Comparison of ENCODE assay signal across 10 cellular contexts in the genomic region with DNA sequence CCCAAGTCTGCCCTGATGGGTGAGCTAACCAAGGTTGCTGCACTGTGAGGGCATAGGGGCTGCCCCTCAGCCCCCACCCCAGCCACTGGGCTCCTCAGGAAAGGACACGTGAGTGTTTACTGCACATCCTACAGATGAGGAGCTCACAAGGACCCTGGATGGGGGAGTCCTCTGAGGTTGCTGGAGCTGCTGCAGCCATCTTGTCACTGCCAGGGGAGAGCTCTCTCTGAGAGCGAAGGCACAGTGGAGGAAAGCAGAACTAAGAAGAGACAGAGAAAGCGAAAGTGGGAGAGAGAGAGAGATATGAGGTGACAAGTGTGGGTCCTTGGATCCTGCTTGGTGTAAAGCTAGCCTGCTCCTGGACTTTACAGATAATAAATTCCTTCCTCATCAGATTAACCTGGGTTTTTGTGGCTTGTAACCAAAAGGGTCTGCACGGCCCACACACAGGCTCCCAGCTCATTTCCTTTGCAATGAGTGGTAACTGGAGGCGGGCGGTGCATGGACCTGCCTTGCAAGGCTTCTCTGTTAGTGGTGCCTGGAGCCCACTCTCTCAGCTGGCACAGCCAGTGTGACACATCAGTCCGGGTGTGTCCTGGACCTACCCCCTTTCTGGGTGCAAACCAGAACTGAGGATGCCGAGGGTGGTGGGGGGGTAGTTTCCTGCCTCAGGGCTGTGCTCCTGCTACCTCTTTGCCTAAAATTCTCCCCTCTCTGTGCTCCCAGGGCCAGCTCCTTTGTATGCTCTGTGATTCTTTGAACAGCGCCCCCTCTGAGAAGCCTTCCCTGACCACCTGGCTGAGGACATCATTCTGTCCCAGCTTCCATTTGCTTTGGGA. TPM values are rescaled to one million over a fixed set of nuclear protein-coding genes. Genes with fewer than 3 reads are reported as not detected.
A peak's percentile ranks its signal among the peaks of the same experiment; 100 is the strongest.
DNase-seq lines count a peak whose midpoint lies in the region; ATAC-seq, FAIRE-seq and TF ChIP-seq lines count a peak whose summit lies in the region.
"Had no signal": no experiment of that assay in that cellular context is flagged by ENCODE, and none has a peak within 500 bp of the region (broad histone marks: within the 10 kb centered on the region; RNA-seq: fewer than 3 reads in every experiment).

No MANE protein-coding gene starts in this region.

- peaks cover 2% of the 10 kb centered on the region for H3K9me3 ChIP-seq in GM12878 (replicated peaks; ENCODE audit: control insufficient read depth, insufficient read depth, low read length)

- CTCF ChIA-PET in GM12878 (lab: Yijun Ruan, JAX), result interaction anchor here (0.6 to 20.9 kb wide), 33 partner anchors 14 to 717 kb away, joined by 3 to 636 read pairs (median 7); a partner anchor contains a TSS

- H3K79me2 ChIP-seq in GM12878 (ENCODE audit: control insufficient read depth, insufficient read depth, low read length), result no peaks in the 10 kb centered on the region

- 22% methylated on average over 9 of the region's 9 CpGs for WGBS in GM12878 (ENCODE audit: insufficient coverage, insufficient replicate concordance, low lambda C conversion rate, missing lambda C conversion rate)

- ATAC-seq in GM18520 (IDR thresholded peaks at IDR 0.05; ENCODE audit: unreplicated experiment) (peak; percentile 70), HG02678 (IDR thresholded peaks at IDR 0.05; ENCODE audit: unreplicated experiment) (peak; percentile 75), GM12878 (peak; percentile 92)

- RAD21 ChIA-PET in GM12878 (lab: Charles Lee; ENCODE audit: unreplicated experiment), result interaction anchor here (0.6 to 29.0 kb wide), 19 partner anchors 13 to 642 kb away, joined by 3 to 578 read pairs (median 5); a partner anchor contains a TSS

- POLR2A ChIA-PET in GM12878 (lab: Charles Lee), result interaction anchor here (0.6 to 2.9 kb wide), 9 partner anchors 14 to 85 kb away, joined by 3 to 22 read pairs (median 7); a partner anchor contains a TSS

- BruUV-seq in GM12878 (replicated peaks; lab: Mats Ljungman, UMichigan), result no TSS peak

- TF ChIP-seq RAD21 in GM12878 (IDR thresholded peaks at IDR 0.05; ENCODE audit: insufficient read depth, low read depth, low read length), result no peak

- TF ChIP-seq CTCF in GM12878 (IDR thresholded peaks at IDR 0.05 in 2 of 3, conservative IDR thresholded peaks at IDR 0.05 in 1 of 3; ENCODE audit: control insufficient read depth in 2 of 3, extremely low read depth in 1 of 3, insufficient read depth in 1 of 3, low read depth in 3 of 3, low read length in 3 of 3), result no peak

- H3K36me3 ChIP-seq in GM12878 (ENCODE audit: control insufficient read depth in 2 of 2, insufficient read depth in 2 of 2, low read length in 1 of 2), result no peaks in the 10 kb centered on the region

- peak overlapping the region; percentile 75 for H2AFZ ChIP-seq in GM12878 (ENCODE audit: control insufficient read depth, low read depth, low read length)

- peak overlapping the region; percentile 85 for H3K4me2 ChIP-seq in GM12878 (ENCODE audit: control insufficient read depth, insufficient read depth)

- H3K4me3 ChIP-seq in GM12878, result peak overlapping the region; percentile 19; the same call in 1 of the 2 replicates

- no peaks in the 10 kb centered on the region for H4K20me1 ChIP-seq in GM12878 (ENCODE audit: control insufficient read depth, insufficient read depth)

- H3K9ac ChIP-seq in GM12878 (ENCODE audit: control insufficient read depth, insufficient read depth, low read length), result peak overlapping the region; percentile 30

- H3K27me3 ChIP-seq in GM12878 (replicated peaks in 1 of 2; ENCODE audit: control insufficient read depth in 2 of 2, insufficient read depth in 2 of 2, low read length in 1 of 2), result no peaks in the 10 kb centered on the region

- TF ChIP-seq POLR2A in GM12878 (IDR thresholded peaks at IDR 0.05; ENCODE audit: low read depth, low read length), result peak; percentile 51; the same call in 1 of the 2 replicates

- peak overlapping the region; percentile 72 for H3K27ac ChIP-seq in GM12878 (ENCODE audit: control insufficient read depth, insufficient read depth)

- intact Hi-C loops in GM12878 (cut with micrococcal nuclease; ENCODE audit: unreplicated experiment), result loop anchor here (1.0 to 5.0 kb wide), 3 partner anchors 120 to 455 kb away; a partner anchor contains a TSS

- in situ Hi-C loops in GM12878 (cut with MboI), result no loop called here

- FAIRE-seq in GM12878 (lab: Jason Lieb, UNC), result peak; percentile 97
- FAIRE-seq: colon had no signal

- peaks cover 19% of the 10 kb centered on the region for H3K4me1 ChIP-seq in GM12878 (ENCODE audit: control insufficient read depth, insufficient read depth, low read length)

- DNase-seq in OCI-M1 (lab: John Stamatoyannopoulos, UW) (peak; percentile 92), GM12878 (ENCODE audit: low read depth, low spot score) (peak; percentile 58), NCI-H524 (lab: John Stamatoyannopoulos, UW) (no peak), NCI-H2196 (lab: John Stamatoyannopoulos, UW; ENCODE audit: unreplicated experiment) (no peak), NCI-H1436 (lab: John Stamatoyannopoulos, UW) (no peak), HPDE6-E6E7 (ENCODE audit: extremely low spot score) (no peak)

- TF ChIP-seq EP300 in GM12878 (IDR thresholded peaks at IDR 0.05; ENCODE audit: borderline replicate concordance in 1 of 2, control insufficient read depth in 1 of 2, low read depth in 2 of 2, low read length in 2 of 2), result no peak

- SMC1A ChIA-PET in GM12878 (lab: Charles Lee; ENCODE audit: uncharacterized antibody, unreplicated experiment), result interaction anchor here (0.5 to 24.8 kb wide), 37 partner anchors 8 to 677 kb away, joined by 3 to 600 read pairs (median 4); a partner anchor contains a TSS

TF ChIP-seq in GM12878, 131 proteins besides CTCF, POLR2A, EP300 and RAD21 (continues in another document):
- TF ChIP-seq ATF7 (IDR thresholded peaks at IDR 0.05; ENCODE audit: low read depth), result no peak
- TF ChIP-seq, protein P1, sequence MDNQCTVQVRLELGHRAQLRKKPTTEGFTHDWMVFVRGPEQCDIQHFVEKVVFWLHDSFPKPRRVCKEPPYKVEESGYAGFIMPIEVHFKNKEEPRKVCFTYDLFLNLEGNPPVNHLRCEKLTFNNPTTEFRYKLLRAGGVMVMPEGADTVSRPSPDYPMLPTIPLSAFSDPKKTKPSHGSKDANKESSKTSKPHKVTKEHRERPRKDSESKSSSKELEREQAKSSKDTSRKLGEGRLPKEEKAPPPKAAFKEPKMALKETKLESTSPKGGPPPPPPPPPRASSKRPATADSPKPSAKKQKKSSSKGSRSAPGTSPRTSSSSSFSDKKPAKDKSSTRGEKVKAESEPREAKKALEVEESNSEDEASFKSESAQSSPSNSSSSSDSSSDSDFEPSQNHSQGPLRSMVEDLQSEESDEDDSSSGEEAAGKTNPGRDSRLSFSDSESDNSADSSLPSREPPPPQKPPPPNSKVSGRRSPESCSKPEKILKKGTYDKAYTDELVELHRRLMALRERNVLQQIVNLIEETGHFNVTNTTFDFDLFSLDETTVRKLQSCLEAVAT (IDR thresholded peaks at IDR 0.05), result peak; percentile 60
- no peak for TF ChIP-seq HCFC1 (IDR thresholded peaks at IDR 0.05; ENCODE audit: low read length)
- no peak for TF ChIP-seq RFX5 (IDR thresholded peaks at IDR 0.05; ENCODE audit: low read depth, low read length)

RNA-seq across cellular contexts. Expression of a gene that starts 14.2 kb away (rescaled TPM):
- 27.1 and 29.2 TPM in 2 replicates for total RNA-seq in GM12878 (2013; cell fraction: nucleolus; rRNA removed)
- total RNA-seq in GM12878 (2014; rRNA removed) (21.9 and 22.3 TPM in 2 replicates), GM12878 (2014; rRNA removed; fragmentation: Illumina TruSeq; extraction: Trizol) (20.2 and 21.9 TPM in 2 replicates), GM12878 (2021) (21.4 and 24.1 TPM in 2 replicates)
- polyA plus RNA-seq in GM12878 (2011; ENCODE audit: low read depth), result 8.8 TPM
- polyA plus RNA-seq in GM12878 (2011; rRNA removed) (24.3 and 30.8 TPM in 2 replicates), GM12878 (2014; fragmentation: Illumina TruSeq; extraction: Trizol) (21.4 and 25.0 TPM in 2 replicates), GM12878 (2014; fragmentation: Nextera tagmentation; extraction: Ambion mirVana) (1 to 10 TPM; 4.6 to 6.9 TPM), GM12878 (2014; rRNA removed) (23.6 and 26.3 TPM in 2 replicates), GM12878 (2016; fragmentation: Nextera tagmentation; extraction: Ambion mirVana) (10 to 100 TPM; 18.1 to 22.2 TPM)
- 28.4 and 32.0 TPM in 2 replicates for polyA plus RNA-seq in GM12878 (2011; cell fraction: cytosol; rRNA removed)
- polyA plus RNA-seq in GM12878 (2011; cell fraction: nucleus; rRNA removed), result 25.9 and 28.6 TPM in 2 replicates
- polyA plus RNA-seq in GM12878 (2012), result 12.8 and 16.6 TPM in 2 replicates
- polyA minus RNA-seq in GM12878 (2011; rRNA and poly(A)+ RNA removed), result 17.4 and 23.7 TPM in 2 replicates
- polyA minus RNA-seq in GM12878 (2011; cell fraction: cytosol; rRNA and poly(A)+ RNA removed), result 11.6 and 14.7 TPM in 2 replicates
- polyA minus RNA-seq in GM12878 (2011; cell fraction: nucleus; rRNA and poly(A)+ RNA removed), result 9.4 and 13.3 TPM in 2 replicates
- total RNA-seq: renal cortical epithelial cell had no signal

RNA-seq across cellular contexts. Expression of a gene that starts 26.5 kb away (rescaled TPM):
- total RNA-seq in GM12878 (2013; cell fraction: nucleolus; rRNA removed), result 190 and 241 TPM in 2 replicates
- total RNA-seq in GM12878 (2014; rRNA removed), result 9.9 and 13.4 TPM in 2 replicates
- total RNA-seq in GM12878 (2014; rRNA removed; fragmentation: Illumina TruSeq; extraction: Trizol), result 5.8 and 6.9 TPM in 2 replicates
- total RNA-seq in GM12878 (2021), result 12.8 and 13.3 TPM in 2 replicates
- polyA plus RNA-seq in GM12878 (2011; ENCODE audit: low read depth), result 4.5 TPM
- 10.4 and 18.6 TPM in 2 replicates for polyA plus RNA-seq in GM12878 (2011; rRNA removed)
- polyA plus RNA-seq in GM12878 (2011; cell fraction: cytosol; rRNA removed), result 24.3 and 24.8 TPM in 2 replicates
- polyA plus RNA-seq in GM12878 (2011; cell fraction: nucleus; rRNA removed), result 58.1 and 59.5 TPM in 2 replicates
- polyA plus RNA-seq in GM12878 (2012), result 8.1 and 9.0 TPM in 2 replicates
- polyA plus RNA-seq in GM12878 (2014; fragmentation: Illumina TruSeq; extraction: Trizol), result 6.6 and 7.6 TPM in 2 replicates
- 1 to 10 TPM; 1.0 to 1.6 TPM for polyA plus RNA-seq in GM12878 (2014; fragmentation: Nextera tagmentation; extraction: Ambion mirVana)
- polyA plus RNA-seq in GM12878 (2014; rRNA removed), result 9.9 and 11.6 TPM in 2 replicates
- polyA plus RNA-seq in GM12878 (2016; fragmentation: Nextera tagmentation; extraction: Ambion mirVana), result 1 to 10 TPM; 4.3 to 4.5 TPM
- polyA minus RNA-seq in GM12878 (2011; rRNA and poly(A)+ RNA removed), result 39.9 and 63.9 TPM in 2 replicates
- 13.1 and 17.5 TPM in 2 replicates for polyA minus RNA-seq in GM12878 (2011; cell fraction: cytosol; rRNA and poly(A)+ RNA removed)
- 39.9 and 55.8 TPM in 2 replicates for polyA minus RNA-seq in GM12878 (2011; cell fraction: nucleus; rRNA and poly(A)+ RNA removed)

Comparison
In these comparisons a context has a peak if more than half of its experiments do, and no peak if none do; other contexts are left out.
1. DNase-seq: peak in OCI-M1 (single experiment) and GM12878 (single experiment); none in NCI-H524 (0 of 2), NCI-H2196 (single experiment), NCI-H1436 (single experiment) and HPDE6-E6E7 (single experiment).
2. Peak in every context shown above with its lines, with median percentiles within 50 percentile points of each other: ATAC-seq.